Comparison of ENCODE assay signal across 8 cellular contexts in the genomic region with DNA sequence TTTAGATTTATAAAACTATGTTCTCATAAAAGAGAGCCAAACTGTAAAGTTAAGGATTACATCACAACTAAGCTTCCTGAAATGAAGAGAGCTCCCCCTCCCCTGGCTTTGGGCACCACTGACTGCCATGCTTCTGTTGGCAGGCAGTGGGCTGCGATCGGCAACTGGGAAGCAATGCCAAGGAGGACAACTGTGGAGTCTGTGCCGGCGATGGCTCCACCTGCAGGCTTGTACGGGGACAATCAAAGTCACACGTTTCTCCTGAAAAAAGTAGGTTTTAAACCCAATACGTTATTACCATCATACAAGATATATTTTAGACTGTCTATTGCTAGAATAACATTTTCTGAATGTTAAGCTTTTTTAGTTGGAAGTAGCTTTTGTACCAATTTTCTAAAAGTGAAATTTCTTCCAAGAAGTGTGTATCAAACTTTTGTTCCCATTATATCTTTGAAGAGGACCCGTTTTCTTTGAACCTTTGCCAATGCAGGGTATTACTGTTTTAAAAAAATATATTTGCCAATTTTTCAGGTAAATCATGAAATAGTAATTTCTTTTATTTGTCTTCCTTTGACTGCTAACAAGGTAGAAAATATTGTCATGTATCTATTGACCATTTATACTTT.
DNase-seq lines count a peak whose midpoint lies in the region; ATAC-seq and TF ChIP-seq lines count a peak whose summit lies in the region.

No MANE protein-coding gene starts in this region.

- intact Hi-C loops in body of pancreas (cut with DNase I), result no loop called here

- H3K4me3 ChIP-seq in body of pancreas (no peak overlapping the region), liver (ENCODE audit: low read depth in 1 of 3, low read length in 3 of 3) (no peak overlapping the region)

- TF ChIP-seq POLR2A in body of pancreas (IDR thresholded peaks at IDR 0.05), result no peak

- H3K9me3 ChIP-seq in body of pancreas, result no peaks in the 10 kb centered on the region
- H3K9me3 ChIP-seq in liver (ENCODE audit: control insufficient read depth in 4 of 4, low read length in 3 of 4), result no peaks in the 10 kb centered on the region

- no peaks in the 10 kb centered on the region for H3K4me1 ChIP-seq in body of pancreas
- H3K4me1 ChIP-seq in liver (ENCODE audit: control insufficient read depth in 4 of 4, insufficient read depth in 4 of 4, low read length in 3 of 4), result no peaks in the 10 kb centered on the region

- no peak overlapping the region for H3K27ac ChIP-seq in body of pancreas
- no peak overlapping the region for H3K27ac ChIP-seq in liver (ENCODE audit: low read depth in 1 of 2, low read length in 2 of 2)

- DNase-seq in ELF-1 (ENCODE audit: low read depth, low spot score) (peak; percentile 28), HuH-7.5 (ENCODE audit: low spot score) (peak; percentile 34), body of pancreas (peak; percentile 62 to 76 (median 73)), NOMO-1 treated with DMSO at 0.1 percent for 48 hours (lab: John Stamatoyannopoulos, UW; ENCODE audit: unreplicated experiment) (no peak), NCI-H2029 (lab: John Stamatoyannopoulos, UW) (no peak)

- peak; percentile 81 for ATAC-seq in body of pancreas
- ATAC-seq in GM21390 (IDR thresholded peaks at IDR 0.05; ENCODE audit: unreplicated experiment), result no peak
- no peak for ATAC-seq in GM18907 (IDR thresholded peaks at IDR 0.05; ENCODE audit: unreplicated experiment)

- H3K9ac ChIP-seq in liver (ENCODE audit: low read depth in 1 of 2, low read length in 2 of 2), result no peak overlapping the region

- 15 to 24% methylated on average over 8 of the region's 8 CpGs for WGBS in body of pancreas, 2 donors
- WGBS in liver, result 15% methylated on average over 8 of the region's 8 CpGs

- peak; percentile 72 to 82 for TF ChIP-seq RAD21 in liver (IDR thresholded peaks at IDR 0.05)

- TF ChIP-seq CTCF in body of pancreas (IDR thresholded peaks at IDR 0.05), result peak in 6 of 7 experiments; percentile 27 to 63 (median 57)
- peak; percentile 44 for TF ChIP-seq CTCF in liver (IDR thresholded peaks at IDR 0.05; ENCODE audit: low read depth, low read length, missing input control)

- no peaks in the 10 kb centered on the region for H3K36me3 ChIP-seq in body of pancreas (replicated peaks in 1 of 2; ENCODE audit: insufficient read depth in 1 of 2, low read depth in 2 of 2)
- H3K36me3 ChIP-seq in liver (ENCODE audit: control insufficient read depth in 4 of 4, insufficient read depth in 3 of 4, low read depth in 1 of 4, low read length in 3 of 4), result no peaks in the 10 kb centered on the region

- no peaks in the 10 kb centered on the region for H3K27me3 ChIP-seq in body of pancreas
- H3K27me3 ChIP-seq in liver (ENCODE audit: control insufficient read depth in 4 of 4, insufficient read depth in 4 of 4, low read length in 3 of 4), result no peaks in the 10 kb centered on the region

TF ChIP-seq in liver, 16 proteins besides CTCF, POLR2A, EP300 and RAD21:
- TF ChIP-seq GABPA (IDR thresholded peaks at IDR 0.05 in 1 of 2, conservative IDR thresholded peaks at IDR 0.05 in 1 of 2) (no peak), TAF1 (conservative IDR thresholded peaks at IDR 0.05) (no peak), JUND (IDR thresholded peaks at IDR 0.05) (no peak), FOXA2 (IDR thresholded peaks at IDR 0.05) (no peak), NR2F2 (IDR thresholded peaks at IDR 0.05) (no peak), HNF4G (IDR thresholded peaks at IDR 0.05) (no peak), SP1 (IDR thresholded peaks at IDR 0.05) (no peak), ATF3 (IDR thresholded peaks at IDR 0.05) (no peak), ZBTB33 (IDR thresholded peaks at IDR 0.05) (no peak), RXRA (IDR thresholded peaks at IDR 0.05) (no peak), FOXA1 (IDR thresholded peaks at IDR 0.05) (no peak), EGR1 (IDR thresholded peaks at IDR 0.05; ENCODE audit: low read depth in 2 of 2) (no peak), HNF4A (conservative IDR thresholded peaks at IDR 0.05) (no peak), MAX (IDR thresholded peaks at IDR 0.05) (no peak), YY1 (IDR thresholded peaks at IDR 0.05) (no peak)
- TF ChIP-seq, protein P1, sequence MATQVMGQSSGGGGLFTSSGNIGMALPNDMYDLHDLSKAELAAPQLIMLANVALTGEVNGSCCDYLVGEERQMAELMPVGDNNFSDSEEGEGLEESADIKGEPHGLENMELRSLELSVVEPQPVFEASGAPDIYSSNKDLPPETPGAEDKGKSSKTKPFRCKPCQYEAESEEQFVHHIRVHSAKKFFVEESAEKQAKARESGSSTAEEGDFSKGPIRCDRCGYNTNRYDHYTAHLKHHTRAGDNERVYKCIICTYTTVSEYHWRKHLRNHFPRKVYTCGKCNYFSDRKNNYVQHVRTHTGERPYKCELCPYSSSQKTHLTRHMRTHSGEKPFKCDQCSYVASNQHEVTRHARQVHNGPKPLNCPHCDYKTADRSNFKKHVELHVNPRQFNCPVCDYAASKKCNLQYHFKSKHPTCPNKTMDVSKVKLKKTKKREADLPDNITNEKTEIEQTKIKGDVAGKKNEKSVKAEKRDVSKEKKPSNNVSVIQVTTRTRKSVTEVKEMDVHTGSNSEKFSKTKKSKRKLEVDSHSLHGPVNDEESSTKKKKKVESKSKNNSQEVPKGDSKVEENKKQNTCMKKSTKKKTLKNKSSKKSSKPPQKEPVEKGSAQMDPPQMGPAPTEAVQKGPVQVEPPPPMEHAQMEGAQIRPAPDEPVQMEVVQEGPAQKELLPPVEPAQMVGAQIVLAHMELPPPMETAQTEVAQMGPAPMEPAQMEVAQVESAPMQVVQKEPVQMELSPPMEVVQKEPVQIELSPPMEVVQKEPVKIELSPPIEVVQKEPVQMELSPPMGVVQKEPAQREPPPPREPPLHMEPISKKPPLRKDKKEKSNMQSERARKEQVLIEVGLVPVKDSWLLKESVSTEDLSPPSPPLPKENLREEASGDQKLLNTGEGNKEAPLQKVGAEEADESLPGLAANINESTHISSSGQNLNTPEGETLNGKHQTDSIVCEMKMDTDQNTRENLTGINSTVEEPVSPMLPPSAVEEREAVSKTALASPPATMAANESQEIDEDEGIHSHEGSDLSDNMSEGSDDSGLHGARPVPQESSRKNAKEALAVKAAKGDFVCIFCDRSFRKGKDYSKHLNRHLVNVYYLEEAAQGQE (IDR thresholded peaks at IDR 0.05), result no peak

Comparison
In these comparisons a context has a peak if more than half of its experiments do, and no peak if none do; other contexts are left out.
1. DNase-seq: peak in ELF-1 (single experiment), HuH-7.5 (single experiment) and body of pancreas (4 of 4); none in NOMO-1 treated with DMSO at 0.1 percent for 48 hours (single experiment) and NCI-H2029 (single experiment).